In genomic region chr15:90001062-90001682, GRCh38 we compare ENCODE assay signal across 8 cellular contexts. TPM values are rescaled to one million over a fixed set of nuclear protein-coding genes. Genes with fewer than 3 reads are reported as not detected.
A peak's percentile ranks its signal among the peaks of the same experiment; 100 is the strongest.
DNase-seq lines count a peak whose midpoint lies in the region; ATAC-seq, FAIRE-seq and TF ChIP-seq lines count a peak whose summit lies in the region.

TSS of gene ZNF710 (plus strand) at chr15:90001324. CDS start at chr15:90067138, 65,814 bp downstream.

- peaks cover 39% of the 10 kb centered on the region for H3K79me2 ChIP-seq in HepG2 (ENCODE audit: insufficient read depth, low read length)

- CTCF ChIA-PET in HepG2 (lab: Yijun Ruan, JAX; ENCODE audit: low intra/inter-chr PET ratio, low total read pairs) = no interaction called here

- FAIRE-seq in HepG2 (lab: Jason Lieb, UNC) = no peak

- H2AFZ ChIP-seq in HepG2 (ENCODE audit: low read length) = no peak within 1 kb of the TSS

- H3K36me3 ChIP-seq in BLaER1 = 0 out of 2 replicates have a peak, but pooled peaks cover 13% of the 10 kb centered on the region
- H3K36me3 ChIP-seq in HepG2 (replicated peaks in 1 of 2; ENCODE audit: control insufficient read depth in 1 of 2, insufficient read depth in 2 of 2, low read length in 2 of 2) = no peaks in the 10 kb centered on the region

- peaks cover 67% of the 10 kb centered on the region for H3K4me1 ChIP-seq in BLaER1
- peaks cover 71% of the 10 kb centered on the region for H3K4me1 ChIP-seq in HepG2 (ENCODE audit: insufficient read depth, low read length)

- H3K4me3 ChIP-seq in BLaER1 (peak within 1 kb of the TSS; percentile 80), LNCaP clone FGC (ENCODE audit: low read depth, low read length) (peak within 1 kb of the TSS; percentile 66), HepG2 (replicated peaks in 1 of 3; ENCODE audit: insufficient read depth in 1 of 3, low read depth in 2 of 3, low read length in 3 of 3) (peak within 1 kb of the TSS; percentile 73 to 78 (median 74))

- H3K9ac ChIP-seq in BLaER1 (peak within 1 kb of the TSS; percentile 91), HepG2 (ENCODE audit: insufficient read depth, low read depth, low read length) (peak within 1 kb of the TSS; percentile 88)

- H3K9me3 ChIP-seq in BLaER1 (no peaks in the 10 kb centered on the region), HepG2 (ENCODE audit: low read length) (no peaks in the 10 kb centered on the region)

- POLR2A ChIA-PET in HepG2 (lab: Yijun Ruan, JAX) = interaction anchor here (1.3 to 4.6 kb wide), 2 partner anchors 35 to 54 kb away, joined by 7 to 41 read pairs; no protein-coding TSS in a partner anchor

- TF ChIP-seq CTCF in LNCaP clone FGC (IDR thresholded peaks at IDR 0.05; ENCODE audit: control insufficient read depth, extremely low read depth, insufficient read depth) (no peak), VCaP (conservative IDR thresholded peaks at IDR 0.05) (no peak), HepG2 (CRISPR knock-in tag; IDR thresholded peaks at IDR 0.05) (no peak)

- H3K27me3 ChIP-seq in BLaER1 (no peaks in the 10 kb centered on the region), HepG2 (ENCODE audit: control insufficient read depth in 1 of 2, insufficient read depth in 2 of 2, low read length in 2 of 2) (no peaks in the 10 kb centered on the region; a peak in 1 of 5 replicates)

- H4K20me1 ChIP-seq in BLaER1 (peaks cover 31% of the 10 kb centered on the region), HepG2 (ENCODE audit: insufficient read depth, low read length) (no peaks in the 10 kb centered on the region)

- 0 out of 4 replicates have a peak, but pooled peaks of 1 of the 2 experiments have one; percentile 15 for TF ChIP-seq POLR2A in HepG2 (IDR thresholded peaks at IDR 0.05; ENCODE audit: insufficient read depth in 1 of 2, low read depth in 2 of 2, low read length in 2 of 2)

- peak; percentile 11 for ATAC-seq in GM18868 (IDR thresholded peaks at IDR 0.05; ENCODE audit: unreplicated experiment)
- no peak for ATAC-seq in HepG2

- intact Hi-C loops in HepG2 (cut with micrococcal nuclease; ENCODE audit: unreplicated experiment) = loop anchor here (5.0 kb wide), 1 partner anchor 36 kb away; no protein-coding TSS in a partner anchor

- no peak for DNase-seq in LNCaP clone FGC (ENCODE audit: low read depth)
- DNase-seq in ecto neural progenitor cell (ENCODE audit: low spot score) = peak; percentile 66
- DNase-seq in HepG2 (ENCODE audit: low spot score) = no peak
- peak; percentile 21 for DNase-seq in stimulated activated CD4-positive, alpha-beta T cell treated with anti-CD3 and anti-CD28 coated beads, Interleukin-4, amount 100 ng/mL, for 1 hour
- DNase-seq in DMS153 (lab: John Stamatoyannopoulos, UW) = no peak

- TF ChIP-seq EP300 in HepG2 (IDR thresholded peaks at IDR 0.05; ENCODE audit: low read depth in 2 of 2, low read length in 2 of 2) (no peak), HepG2 (CRISPR knock-in tag; IDR thresholded peaks at IDR 0.05; ENCODE audit: borderline replicate concordance) (no peak)

- BruUV-seq in HepG2 (replicated peaks; lab: Mats Ljungman, UMichigan) = no TSS peak

- H3K27ac ChIP-seq in BLaER1 (peak within 1 kb of the TSS; percentile 94), VCaP (peak within 1 kb of the TSS; percentile 97), HepG2 (ENCODE audit: extremely low read length, insufficient read depth, low read length) (peak within 1 kb of the TSS; percentile 80)

- WGBS in HepG2 (ENCODE audit: low lambda C conversion rate) = under 1% methylated on average over 10 of the region's 42 CpGs

- no peak for TF ChIP-seq RAD21 in HepG2 (CRISPR knock-in tag; IDR thresholded peaks at IDR 0.05)

- in situ Hi-C loops in HepG2 (cut with HindIII; ENCODE audit: extremely low pct_ligation_motif_present, low pct_unique_long_range_greater_than_20kb) = loop anchor here (5.0 kb wide), 1 partner anchor 51 kb away; no protein-coding TSS in a partner anchor

- H3K4me2 ChIP-seq in BLaER1 (peak within 1 kb of the TSS; percentile 97), HepG2 (ENCODE audit: low read depth, low read length) (peak within 1 kb of the TSS; percentile 87)

TF ChIP-seq in HepG2, 621 proteins besides CTCF, POLR2A, EP300 and RAD21 (continues in another document):
- TF ChIP-seq ZBTB10 (CRISPR knock-in tag; IDR thresholded peaks at IDR 0.05; ENCODE audit: borderline replicate concordance) (no peak), ZNF710 (CRISPR knock-in tag; IDR thresholded peaks at IDR 0.05; ENCODE audit: borderline replicate concordance) (peak; percentile 99), ZNF616 (CRISPR knock-in tag; IDR thresholded peaks at IDR 0.05; ENCODE audit: low read depth) (no peak), MZF1 (CRISPR knock-in tag; IDR thresholded peaks at IDR 0.05; ENCODE audit: borderline replicate concordance) (no peak), ZNF883 (CRISPR knock-in tag; IDR thresholded peaks at IDR 0.05; ENCODE audit: not compliant biosample characterization) (no peak), MEIS2 (CRISPR knock-in tag; IDR thresholded peaks at IDR 0.05) (no peak), NR2F6 (IDR thresholded peaks at IDR 0.05) (no peak), NR2F6 (CRISPR knock-in tag; IDR thresholded peaks at IDR 0.05) (no peak), EZH2 (conservative IDR thresholded peaks at IDR 0.05; ENCODE audit: low read depth, low read length) (no peak)

RNA-seq across cellular contexts. Expression of gene ZNF710, which starts in this region (rescaled TPM):
- 15.0 and 20.6 TPM in 2 replicates for total RNA-seq in HepG2 (2016; rRNA removed; fragmentation: Illumina TruSeq; extraction: Trizol)
- 7.6 and 7.9 TPM in 2 replicates for total RNA-seq in HepG2 (2016; cell fraction: cytosol; rRNA removed; fragmentation: Illumina TruSeq; extraction: Trizol; ENCODE audit: low read depth)
- total RNA-seq in HepG2 (2016; cell fraction: insoluble cytoplasmic fraction; rRNA removed; fragmentation: Illumina TruSeq; extraction: Trizol) = 12.0 and 18.4 TPM in 2 replicates
- 15.9 and 16.0 TPM in 2 replicates for total RNA-seq in HepG2 (2016; cell fraction: membrane; rRNA removed; fragmentation: Illumina TruSeq; extraction: Trizol)
- total RNA-seq in HepG2 (2016; cell fraction: nucleus; rRNA removed; fragmentation: Illumina TruSeq; extraction: Trizol) = 9.6 and 12.6 TPM in 2 replicates
- 4.7 and 5.8 TPM in 2 replicates for polyA plus RNA-seq in HepG2 (2011; rRNA removed)
- polyA plus RNA-seq in HepG2 (2011; cell fraction: cytosol; rRNA removed) = 4.2 and 5.3 TPM in 2 replicates
- 9.8 and 12.1 TPM in 2 replicates for polyA plus RNA-seq in HepG2 (2011; cell fraction: nucleus; rRNA removed)
- polyA plus RNA-seq in HepG2 (2012) = 18.0 and 18.4 TPM in 2 replicates
- polyA plus RNA-seq in HepG2 (2016; cell fraction: cytosol; fragmentation: Illumina TruSeq; extraction: Trizol; ENCODE audit: low read depth) = 4.1 and 5.2 TPM in 2 replicates
- polyA plus RNA-seq in HepG2 (2016; cell fraction: insoluble cytoplasmic fraction; fragmentation: Illumina TruSeq; extraction: Trizol; ENCODE audit: low read depth) = 18.4 and 27.3 TPM in 2 replicates
- polyA plus RNA-seq in HepG2 (2016; cell fraction: membrane; fragmentation: Illumina TruSeq; extraction: Trizol; ENCODE audit: low read depth) = 13.8 and 17.5 TPM in 2 replicates
- polyA plus RNA-seq in HepG2 (2016; cell fraction: nucleus; fragmentation: Illumina TruSeq; extraction: Trizol; ENCODE audit: insufficient read depth, low read depth) = 30.8 and 43.0 TPM in 2 replicates
- polyA minus RNA-seq in HepG2 (2011; rRNA and poly(A)+ RNA removed; ENCODE audit: low replicate concordance) = 14.3 and 17.4 TPM in 2 replicates
- 7.8 and 14.2 TPM in 2 replicates for polyA minus RNA-seq in HepG2 (2011; cell fraction: cytosol; rRNA and poly(A)+ RNA removed)
- polyA minus RNA-seq in HepG2 (2011; cell fraction: nucleus; rRNA and poly(A)+ RNA removed) = 5.2 and 7.0 TPM in 2 replicates

Comparison
In these comparisons a context has a peak if more than half of its experiments do, and no peak if none do; other contexts are left out.
1. DNase-seq: peak in ecto neural progenitor cell (single experiment) and stimulated activated CD4-positive, alpha-beta T cell treated with anti-CD3 and anti-CD28 coated beads, Interleukin-4, amount 100 ng/mL, for 1 hour (single experiment); none in LNCaP clone FGC (single experiment), HepG2 (single experiment) and DMS153 (single experiment).
2. Peak in every context shown above with its lines, with median percentiles within 50 percentile points of each other: H3K27ac ChIP-seq and H3K4me3 ChIP-seq.